In the genomic region with DNA sequence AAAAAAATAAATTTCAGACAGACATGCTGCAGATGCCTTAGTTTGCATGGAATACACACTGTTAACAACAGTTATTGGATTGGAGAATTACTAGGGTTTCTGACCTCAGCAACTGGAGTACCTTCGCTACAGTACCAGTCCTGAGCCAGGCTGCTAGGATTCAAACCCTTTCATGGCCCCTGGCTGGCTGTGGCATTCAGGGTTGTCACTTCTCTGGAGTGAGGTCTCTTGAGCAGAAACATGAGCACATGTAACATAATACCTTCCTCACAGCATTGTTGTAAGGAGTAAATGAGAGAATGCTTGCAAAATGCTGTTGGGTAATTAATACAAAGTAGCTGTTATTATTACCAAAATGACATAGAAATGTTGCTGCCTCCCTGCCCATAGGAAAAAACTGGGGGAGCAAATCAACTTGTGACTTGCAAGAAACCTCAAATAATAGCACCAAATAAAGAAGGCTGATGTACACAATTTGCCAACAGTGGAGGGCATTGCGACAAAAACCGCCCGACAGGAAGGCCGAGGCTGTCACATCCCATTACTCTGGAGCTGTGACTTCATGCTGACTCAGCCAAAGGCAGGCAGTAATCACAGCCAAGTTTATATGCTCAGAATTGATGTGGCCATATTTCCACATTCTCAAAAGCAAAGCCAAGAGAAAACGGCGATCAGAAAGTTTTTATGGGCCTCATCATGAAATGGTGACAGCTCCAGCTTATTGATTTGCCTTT, we compare ENCODE assay signal across 12 cellular contexts.
DNase-seq lines count a peak whose midpoint lies in the region; ATAC-seq, FAIRE-seq and TF ChIP-seq lines count a peak whose summit lies in the region.
"Had no signal": no experiment of that assay in that cellular context is flagged by ENCODE, and none has a peak within 500 bp of the region (broad histone marks: within the 10 kb centered on the region; RNA-seq: fewer than 3 reads in every experiment).

No MANE protein-coding gene starts in this region.

- POLR2A ChIA-PET in BJ (lab: Charles Lee) = no interaction called here
- POLR2A ChIA-PET in CD4-positive, alpha-beta memory T cell (lab: Charles Lee; ENCODE audit: partially characterized antibody) = no interaction called here

- H3K9ac ChIP-seq in astrocyte (ENCODE audit: low read length) = no peak overlapping the region
- H3K9ac ChIP-seq: KMS-11 had no signal

- DNase-seq in BJ (ENCODE audit: low read depth) (peak; percentile 9), LHCN-M2 (ENCODE audit: low read depth) (peak; percentile 84), astrocyte (ENCODE audit: low read depth) (peak; percentile 75), left kidney (ENCODE audit: low read depth, low spot score) (peak; percentile 84), NCI-H345 (lab: John Stamatoyannopoulos, UW) (no peak), iPS-NIHi7 (ENCODE audit: extremely low spot score) (no peak)
- no peak for DNase-seq in CD4-positive, alpha-beta memory T cell
- DNase-seq: GOT3, pancreas had no signal

- ATAC-seq in HG03159 (IDR thresholded peaks at IDR 0.05; ENCODE audit: unreplicated experiment) = no peak
- ATAC-seq: stimulated activated effector memory CD8-positive, alpha-beta T cell treated with anti-CD3 and anti-CD28 coated beads, Interleukin-12 subunit alpha, Interleukin-12 subunit beta, amount 100 ng/mL, for 72 hours had no signal

- H3K27ac ChIP-seq in astrocyte (ENCODE audit: low read depth, low read length) = peak overlapping the region; percentile 4
- no peak overlapping the region for H3K27ac ChIP-seq in CD4-positive, alpha-beta memory T cell (ENCODE audit: low read depth, low read length)
- H3K27ac ChIP-seq: KMS-11, pancreas had no signal

- no peaks in the 10 kb centered on the region for H3K79me2 ChIP-seq in astrocyte (ENCODE audit: insufficient read depth, low read length)

- no peaks in the 10 kb centered on the region for H3K9me3 ChIP-seq in astrocyte (ENCODE audit: insufficient read depth, low read depth, low read length)
- no peaks in the 10 kb centered on the region for H3K9me3 ChIP-seq in CD4-positive, alpha-beta memory T cell (ENCODE audit: control insufficient read depth in 1 of 2, low read length in 2 of 2)
- H3K9me3 ChIP-seq: pancreas had no signal

- no peak overlapping the region for H3K27ac Mint-ChIP-seq in astrocyte (ENCODE audit: unreplicated experiment)
- H3K27ac Mint-ChIP-seq in CD4-positive, alpha-beta memory T cell = no peak overlapping the region
- H3K27ac Mint-ChIP-seq: stimulated activated effector memory CD8-positive, alpha-beta T cell treated with anti-CD3 and anti-CD28 coated beads, Interleukin-12 subunit alpha, Interleukin-12 subunit beta, amount 100 ng/mL, for 72 hours had no signal

- CTCF ChIA-PET in BJ (lab: Yijun Ruan, JAX) = interaction anchor here (0.9 to 1.8 kb wide), 2 partner anchors 12 to 1240 kb away, joined by 3 to 4 read pairs; no protein-coding TSS in a partner anchor
- CTCF ChIA-PET in CD4-positive, alpha-beta memory T cell (lab: Charles Lee; ENCODE audit: partially characterized antibody) = no interaction called here

- H3K4me3 ChIP-seq in BJ (ENCODE audit: low read depth, low read length) (no peak overlapping the region), astrocyte (ENCODE audit: insufficient read depth, low read depth, low read length) (no peak overlapping the region)
- H3K4me3 ChIP-seq in CD4-positive, alpha-beta memory T cell (ENCODE audit: low read length in 2 of 2) = no peak overlapping the region
- H3K4me3 ChIP-seq: pancreas had no signal

- H3K9me3 Mint-ChIP-seq in astrocyte (ENCODE audit: unreplicated experiment) = no peaks in the 10 kb centered on the region
- H3K9me3 Mint-ChIP-seq in CD4-positive, alpha-beta memory T cell = no peaks in the 10 kb centered on the region
- H3K9me3 Mint-ChIP-seq: stimulated activated effector memory CD8-positive, alpha-beta T cell treated with anti-CD3 and anti-CD28 coated beads, Interleukin-12 subunit alpha, Interleukin-12 subunit beta, amount 100 ng/mL, for 72 hours had no signal

- no peaks in the 10 kb centered on the region for H3K27me3 ChIP-seq in BJ (ENCODE audit: control insufficient read depth, insufficient read depth, low read length)
- no peaks in the 10 kb centered on the region for H3K27me3 ChIP-seq in astrocyte (ENCODE audit: insufficient read depth, low read length)
- no peaks in the 10 kb centered on the region for H3K27me3 ChIP-seq in CD4-positive, alpha-beta memory T cell (ENCODE audit: insufficient read depth, low read length)
- H3K27me3 ChIP-seq: pancreas had no signal

- H4K20me1 ChIP-seq in astrocyte (ENCODE audit: insufficient read depth, low read length) = no peaks in the 10 kb centered on the region

- H3K4me2 ChIP-seq in astrocyte (ENCODE audit: low read length) = peak overlapping the region; percentile 66
- H3K4me2 ChIP-seq: KMS-11 had no signal

- peaks cover 5% of the 10 kb centered on the region for H3K4me1 ChIP-seq in astrocyte (ENCODE audit: insufficient read depth, low read length)
- no peaks in the 10 kb centered on the region for H3K4me1 ChIP-seq in CD4-positive, alpha-beta memory T cell (ENCODE audit: insufficient read depth, low read length)
- H3K4me1 ChIP-seq: pancreas had no signal

- H3K36me3 Mint-ChIP-seq in astrocyte (ENCODE audit: low read depth, unreplicated experiment) = no peaks in the 10 kb centered on the region
- H3K36me3 Mint-ChIP-seq in CD4-positive, alpha-beta memory T cell = no peaks in the 10 kb centered on the region
- H3K36me3 Mint-ChIP-seq: stimulated activated effector memory CD8-positive, alpha-beta T cell treated with anti-CD3 and anti-CD28 coated beads, Interleukin-12 subunit alpha, Interleukin-12 subunit beta, amount 100 ng/mL, for 72 hours had no signal

- H2AFZ ChIP-seq in astrocyte (ENCODE audit: low read depth, low read length) = peak overlapping the region; percentile 59

- intact Hi-C loops in CD4-positive, alpha-beta memory T cell (cut with micrococcal nuclease) = no loop called here

- H3K36me3 ChIP-seq in BJ (ENCODE audit: control insufficient read depth, insufficient read depth, low read length) (no peaks in the 10 kb centered on the region), astrocyte (ENCODE audit: insufficient read depth, low read length) (no peaks in the 10 kb centered on the region)
- no peaks in the 10 kb centered on the region for H3K36me3 ChIP-seq in CD4-positive, alpha-beta memory T cell (ENCODE audit: insufficient read depth, low read length)
- H3K36me3 ChIP-seq: pancreas had no signal

- H3K4me3 Mint-ChIP-seq in astrocyte (ENCODE audit: unreplicated experiment) = no peak overlapping the region
- H3K4me3 Mint-ChIP-seq in CD4-positive, alpha-beta memory T cell = no peak overlapping the region
- H3K4me3 Mint-ChIP-seq: stimulated activated effector memory CD8-positive, alpha-beta T cell treated with anti-CD3 and anti-CD28 coated beads, Interleukin-12 subunit alpha, Interleukin-12 subunit beta, amount 100 ng/mL, for 72 hours had no signal

- peaks cover 3% of the 10 kb centered on the region for H3K4me1 Mint-ChIP-seq in astrocyte (ENCODE audit: low read depth, unreplicated experiment)
- H3K4me1 Mint-ChIP-seq in CD4-positive, alpha-beta memory T cell = no peaks in the 10 kb centered on the region
- H3K4me1 Mint-ChIP-seq: stimulated activated effector memory CD8-positive, alpha-beta T cell treated with anti-CD3 and anti-CD28 coated beads, Interleukin-12 subunit alpha, Interleukin-12 subunit beta, amount 100 ng/mL, for 72 hours had no signal

- peak; percentile 66 for FAIRE-seq in astrocyte (lab: Jason Lieb, UNC)
- FAIRE-seq: pancreas had no signal

- no peaks in the 10 kb centered on the region for H3K27me3 Mint-ChIP-seq in astrocyte (ENCODE audit: low read depth, unreplicated experiment)
- no peaks in the 10 kb centered on the region for H3K27me3 Mint-ChIP-seq in CD4-positive, alpha-beta memory T cell

- TF ChIP-seq CTCF in BJ (IDR thresholded peaks at IDR 0.05; ENCODE audit: insufficient read depth, low read depth, low read length) (no peak), astrocyte (IDR thresholded peaks at IDR 0.05; ENCODE audit: insufficient read depth, low read depth, low read length) (no peak)

Comparison
In these comparisons a context has a peak if more than half of its experiments do, and no peak if none do; other contexts are left out.
1. DNase-seq: peak in BJ (single experiment), LHCN-M2 (single experiment), astrocyte (single experiment) and left kidney (single experiment); none in CD4-positive, alpha-beta memory T cell (0 of 5), NCI-H345 (single experiment) and iPS-NIHi7 (single experiment).